ENCODE assay signal across 8 cellular contexts in genomic region chr3:169661567-169662214, GRCh38. TPM values are rescaled to one million over a fixed set of nuclear protein-coding genes. Genes with fewer than 3 reads are reported as not detected.
DNase-seq lines count a peak whose midpoint lies in the region; ATAC-seq and TF ChIP-seq lines count a peak whose summit lies in the region.

No MANE protein-coding gene starts in this region.

- intact Hi-C loops in activated T-helper 1 cell treated with anti-CD3 and anti-CD28 coated beads, Interleukin-12 subunit alpha, Interleukin-12 subunit beta, Interleukin-2, Interleukin-4 antibody, amounts not matched to agents 30 ng/mL and 10 ng/mL and 1 ng/mL, durations not matched to agents 14 hours and 24 hours and 36 hours (cut with micrococcal nuclease) = loop anchor here (1.0 to 10.0 kb wide), 6 partner anchors 367 to 1567 kb away; partner anchors contain the start of gene GOLIM4

- H3K36me3 ChIP-seq in cardiac muscle cell = no peaks in the 10 kb centered on the region

- no peak for TF ChIP-seq CTCF in cardiac muscle cell (IDR thresholded peaks at IDR 0.05; ENCODE audit: low read depth, low read length)
- TF ChIP-seq CTCF in progenitor cell of endocrine pancreas (IDR thresholded peaks at IDR 0.05; ENCODE audit: unreplicated experiment) = no peak
- TF ChIP-seq CTCF in omental fat pad (IDR thresholded peaks at IDR 0.05) = no peak

- no peaks in the 10 kb centered on the region for H3K9me3 ChIP-seq in cardiac muscle cell (ENCODE audit: low read depth)

- ATAC-seq in GM21717 (IDR thresholded peaks at IDR 0.05; ENCODE audit: unreplicated experiment) (peak; percentile 22), omental fat pad (ENCODE audit: low FRiP score) (no peak)

- peak overlapping the region; percentile 35 for H3K27ac ChIP-seq in cardiac muscle cell

- H3K27ac Mint-ChIP-seq in activated T-helper 1 cell treated with anti-CD3 and anti-CD28 coated beads, Interleukin-12 subunit alpha, Interleukin-12 subunit beta, Interleukin-2, Interleukin-4 antibody, amounts not matched to agents 30 ng/mL and 10 ng/mL and 1 ng/mL, durations not matched to agents 14 hours and 24 hours and 36 hours = peak overlapping the region; percentile 19
- peak overlapping the region; percentile 91 for H3K27ac Mint-ChIP-seq in progenitor cell of endocrine pancreas

- H3K9me3 Mint-ChIP-seq in activated T-helper 1 cell treated with anti-CD3 and anti-CD28 coated beads, Interleukin-12 subunit alpha, Interleukin-12 subunit beta, Interleukin-2, Interleukin-4 antibody, amounts not matched to agents 30 ng/mL and 10 ng/mL and 1 ng/mL, durations not matched to agents 14 hours and 24 hours and 36 hours = no peaks in the 10 kb centered on the region
- no peaks in the 10 kb centered on the region for H3K9me3 Mint-ChIP-seq in progenitor cell of endocrine pancreas (ENCODE audit: low read depth)

- peaks cover 6% of the 10 kb centered on the region for H3K4me1 ChIP-seq in cardiac muscle cell (ENCODE audit: low read depth)

- peak; percentile 55 for DNase-seq in EL
- DNase-seq in M059J (ENCODE audit: low read depth) = peak; percentile 70
- no peak for DNase-seq in activated T-helper 1 cell treated with anti-CD3 and anti-CD28 coated beads, Interleukin-12 subunit alpha, Interleukin-12 subunit beta, Interleukin-2, Interleukin-4 antibody, amounts not matched to agents 30 ng/mL and 10 ng/mL and 1 ng/mL, durations not matched to agents 14 hours and 24 hours and 36 hours (ENCODE audit: low spot score)
- peak; percentile 70 to 72 for DNase-seq in cardiac muscle cell (ENCODE audit: low read depth in 1 of 2, low spot score in 1 of 2)
- DNase-seq in progenitor cell of endocrine pancreas (ENCODE audit: low spot score, unreplicated experiment) = no peak
- no peak for DNase-seq in NCI-H1930 (lab: John Stamatoyannopoulos, UW)
- DNase-seq in omental fat pad (ENCODE audit: low spot score) = no peak

- peaks cover 75% of the 10 kb centered on the region for H3K27me3 ChIP-seq in cardiac muscle cell

- H3K36me3 Mint-ChIP-seq in activated T-helper 1 cell treated with anti-CD3 and anti-CD28 coated beads, Interleukin-12 subunit alpha, Interleukin-12 subunit beta, Interleukin-2, Interleukin-4 antibody, amounts not matched to agents 30 ng/mL and 10 ng/mL and 1 ng/mL, durations not matched to agents 14 hours and 24 hours and 36 hours (ENCODE audit: low read depth) = peaks cover 8% of the 10 kb centered on the region
- peaks cover 3% of the 10 kb centered on the region for H3K36me3 Mint-ChIP-seq in progenitor cell of endocrine pancreas (ENCODE audit: insufficient read depth)

- H3K27me3 Mint-ChIP-seq in activated T-helper 1 cell treated with anti-CD3 and anti-CD28 coated beads, Interleukin-12 subunit alpha, Interleukin-12 subunit beta, Interleukin-2, Interleukin-4 antibody, amounts not matched to agents 30 ng/mL and 10 ng/mL and 1 ng/mL, durations not matched to agents 14 hours and 24 hours and 36 hours (ENCODE audit: insufficient read depth) = peaks cover 87% of the 10 kb centered on the region
- H3K27me3 Mint-ChIP-seq in progenitor cell of endocrine pancreas = peaks cover 4% of the 10 kb centered on the region

- peak overlapping the region; percentile 83 for H3K4me3 Mint-ChIP-seq in activated T-helper 1 cell treated with anti-CD3 and anti-CD28 coated beads, Interleukin-12 subunit alpha, Interleukin-12 subunit beta, Interleukin-2, Interleukin-4 antibody, amounts not matched to agents 30 ng/mL and 10 ng/mL and 1 ng/mL, durations not matched to agents 14 hours and 24 hours and 36 hours
- H3K4me3 Mint-ChIP-seq in progenitor cell of endocrine pancreas (ENCODE audit: low read depth) = peak overlapping the region; percentile 95

- peak overlapping the region; percentile 66 for H3K4me3 ChIP-seq in cardiac muscle cell

- peaks cover 52% of the 10 kb centered on the region for H3K4me1 Mint-ChIP-seq in activated T-helper 1 cell treated with anti-CD3 and anti-CD28 coated beads, Interleukin-12 subunit alpha, Interleukin-12 subunit beta, Interleukin-2, Interleukin-4 antibody, amounts not matched to agents 30 ng/mL and 10 ng/mL and 1 ng/mL, durations not matched to agents 14 hours and 24 hours and 36 hours (ENCODE audit: low read depth)
- peaks cover 63% of the 10 kb centered on the region for H3K4me1 Mint-ChIP-seq in progenitor cell of endocrine pancreas (ENCODE audit: low read depth)

RNA-seq across cellular contexts. Expression of gene MECOM, which starts 1.8 kb away (rescaled TPM):
- 22.2 and 28.6 TPM in 2 replicates for total RNA-seq in M059J (2014; rRNA removed; shearing (Covaris generic))
- total RNA-seq in activated T-helper 1 cell treated with anti-CD3 and anti-CD28 coated beads, Interleukin-12 subunit alpha, Interleukin-12 subunit beta, Interleukin-2, Interleukin-4 antibody, amounts not matched to agents 30 ng/mL and 10 ng/mL and 1 ng/mL, durations not matched to agents 14 hours and 24 hours and 36 hours = not detected in 2 replicates
- total RNA-seq in cardiac muscle cell = 10.4 and 10.9 TPM in 2 replicates
- polyA plus RNA-seq in cardiac muscle cell = 6.1 and 11.1 TPM in 2 replicates
- 186 and 195 TPM in 2 replicates for total RNA-seq in progenitor cell of endocrine pancreas
- 10 to 100 TPM in 3 of 4 donors, 1 to 10 TPM in 1; 5.9 to 66.2 (median 18.9) TPM for total RNA-seq in omental fat pad

Comparison
In these comparisons a context has a peak if more than half of its experiments do, and no peak if none do; other contexts are left out.
1. DNase-seq: peak in EL (single experiment), M059J (single experiment) and cardiac muscle cell (2 of 2); none in activated T-helper 1 cell treated with anti-CD3 and anti-CD28 coated beads, Interleukin-12 subunit alpha, Interleukin-12 subunit beta, Interleukin-2, Interleukin-4 antibody, amounts not matched to agents 30 ng/mL and 10 ng/mL and 1 ng/mL, durations not matched to agents 14 hours and 24 hours and 36 hours (single experiment), progenitor cell of endocrine pancreas (single experiment), NCI-H1930 (0 of 2) and omental fat pad (single experiment).